9 cellular contexts compared by ENCODE assay signal in genomic region chr4:146059865-146060264, GRCh38.
DNase-seq lines count a peak whose midpoint lies in the region; ATAC-seq and TF ChIP-seq lines count a peak whose summit lies in the region.
"Had no signal": no experiment of that assay in that cellular context is flagged by ENCODE, and none has a peak within 500 bp of the region (broad histone marks: within the 10 kb centered on the region; RNA-seq: fewer than 3 reads in every experiment).

No MANE protein-coding gene starts in this region.

- H3K36me3 ChIP-seq in tibial nerve, result no peaks in the 10 kb centered on the region

- no peak overlapping the region for H3K27ac ChIP-seq in tibial nerve

- ATAC-seq in GM18499 (IDR thresholded peaks at IDR 0.05; ENCODE audit: insufficient read depth, unreplicated experiment), result peak; percentile 64
- ATAC-seq in GM21423 (IDR thresholded peaks at IDR 0.05; ENCODE audit: unreplicated experiment), result peak; percentile 87
- peak; percentile 84 for ATAC-seq in HG03175 (IDR thresholded peaks at IDR 0.05; ENCODE audit: unreplicated experiment)
- ATAC-seq: sciatic nerve had no signal

- no peak for TF ChIP-seq POLR2A in tibial nerve (IDR thresholded peaks at IDR 0.05)

- TF ChIP-seq CTCF in tibial nerve (IDR thresholded peaks at IDR 0.05), result no peak

- 67 to 72% methylated on average over 3 of the region's 3 CpGs for WGBS in tibial nerve, 2 donors

- H3K27me3 ChIP-seq in tibial nerve, result no peaks in the 10 kb centered on the region

- H3K4me3 ChIP-seq in tibial nerve, result no peak overlapping the region

- no peaks in the 10 kb centered on the region for H3K4me1 ChIP-seq in tibial nerve

- DNase-seq in kidney tubule cell (ENCODE audit: low spot score) (peak; percentile 94), T1000 (lab: John Stamatoyannopoulos, UW) (no peak), HCEC 1CT (no peak), tibial nerve (ENCODE audit: low spot score in 2 of 2) (no peak), Ammon's horn (ENCODE audit: low spot score) (no peak)

- no peaks in the 10 kb centered on the region for H3K9me3 ChIP-seq in tibial nerve

- no peak for TF ChIP-seq EP300 in tibial nerve (IDR thresholded peaks at IDR 0.05)
